19 cellular contexts compared by ENCODE assay signal in the genomic region with DNA sequence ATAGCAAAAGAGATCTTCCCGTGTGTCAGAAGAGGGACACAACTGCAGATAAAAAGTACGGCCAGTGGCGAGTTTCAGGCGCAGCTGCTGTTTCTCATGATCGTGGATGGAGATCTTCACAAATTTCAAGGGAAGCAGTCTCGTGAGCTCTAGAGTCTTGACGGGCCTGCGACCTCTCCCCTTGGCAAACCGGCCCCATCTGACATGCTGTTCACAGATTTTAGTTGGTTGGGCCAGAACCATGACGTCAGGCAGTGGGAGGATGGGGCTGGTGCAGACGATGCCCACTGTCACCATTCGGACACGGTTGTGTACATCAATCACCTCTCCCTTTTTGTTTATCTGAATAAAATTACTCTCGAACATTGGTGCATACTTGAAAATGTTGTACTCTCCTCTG. TPM values are rescaled to one million over a fixed set of nuclear protein-coding genes. Genes with fewer than 3 reads are reported as not detected.
DNase-seq lines count a peak whose midpoint lies in the region; ATAC-seq and TF ChIP-seq lines count a peak whose summit lies in the region.
"Had no signal": no experiment of that assay in that cellular context is flagged by ENCODE, and none has a peak within 500 bp of the region (broad histone marks: within the 10 kb centered on the region; RNA-seq: fewer than 3 reads in every experiment).

No MANE protein-coding gene starts in this region.

- H3K36me3 ChIP-seq in heart right ventricle: no peaks in the 10 kb centered on the region

- no peak for ATAC-seq in activated CD8-positive, alpha-beta memory T cell treated with anti-CD3 and anti-CD28 coated beads, Interleukin-2, amount 10 ng/mL, durations not matched to agents 7 days and 5 days
- no peak for ATAC-seq in stimulated activated naive CD8-positive, alpha-beta T cell treated with anti-CD3 and anti-CD28 coated beads, Interleukin-15, Interleukin-2, amounts not matched to agents 100 U/mL and 50 U/mL, for 24 hours
- ATAC-seq in activated naive CD8-positive, alpha-beta T cell treated with anti-CD3 and anti-CD28 coated beads, Interleukin-2, amount 50 U/mL, for 24 hours: no peak
- no peak for ATAC-seq in heart right ventricle
- ATAC-seq: A549 had no signal

- H3K27me3 ChIP-seq in heart right ventricle: peaks cover 0 to 33% (median 12%) of the 10 kb centered on the region in 7 donors

- no peaks in the 10 kb centered on the region for H3K9me3 ChIP-seq in heart right ventricle
- H3K9me3 ChIP-seq: A549 had no signal

- no peak for TF ChIP-seq CTCF in heart right ventricle (IDR thresholded peaks at IDR 0.05)

- intact Hi-C loops in heart right ventricle (cut with DNase I): loop anchor here in 1 of 10 donors (10.0 kb wide), 1 partner anchor 79 kb away; no protein-coding TSS in a partner anchor

- H3K27ac Mint-ChIP-seq in activated CD8-positive, alpha-beta memory T cell treated with anti-CD3 and anti-CD28 coated beads, Interleukin-2, amount 10 ng/mL, durations not matched to agents 7 days and 5 days: no peak overlapping the region
- H3K27ac Mint-ChIP-seq in stimulated activated naive CD8-positive, alpha-beta T cell treated with anti-CD3 and anti-CD28 coated beads, Interleukin-15, Interleukin-2, amounts not matched to agents 100 ng/mL and 50 ng/mL, for 24 hours: peak overlapping the region; percentile 98
- H3K27ac Mint-ChIP-seq in activated naive CD8-positive, alpha-beta T cell treated with anti-CD3 and anti-CD28 coated beads, Interleukin-2, amount 50 U/mL, for 24 hours: peak overlapping the region; percentile 89
- H3K27ac Mint-ChIP-seq: H9 had no signal

- H3K4me1 Mint-ChIP-seq in activated CD8-positive, alpha-beta memory T cell treated with anti-CD3 and anti-CD28 coated beads, Interleukin-2, amount 10 ng/mL, durations not matched to agents 7 days and 5 days: peaks cover 41% of the 10 kb centered on the region
- H3K4me1 Mint-ChIP-seq in stimulated activated naive CD8-positive, alpha-beta T cell treated with anti-CD3 and anti-CD28 coated beads, Interleukin-15, Interleukin-2, amounts not matched to agents 100 ng/mL and 50 ng/mL, for 24 hours (ENCODE audit: low read depth): peaks cover 75% of the 10 kb centered on the region
- H3K4me1 Mint-ChIP-seq in activated naive CD8-positive, alpha-beta T cell treated with anti-CD3 and anti-CD28 coated beads, Interleukin-2, amount 50 U/mL, for 24 hours: peaks cover 75% of the 10 kb centered on the region

- peaks cover under 1% of the 10 kb centered on the region for H3K9me3 Mint-ChIP-seq in activated CD8-positive, alpha-beta memory T cell treated with anti-CD3 and anti-CD28 coated beads, Interleukin-2, amount 10 ng/mL, durations not matched to agents 7 days and 5 days (ENCODE audit: low read depth)
- peaks cover 12% of the 10 kb centered on the region for H3K9me3 Mint-ChIP-seq in stimulated activated naive CD8-positive, alpha-beta T cell treated with anti-CD3 and anti-CD28 coated beads, Interleukin-15, Interleukin-2, amounts not matched to agents 100 ng/mL and 50 ng/mL, for 24 hours
- peaks cover under 1% of the 10 kb centered on the region for H3K9me3 Mint-ChIP-seq in activated naive CD8-positive, alpha-beta T cell treated with anti-CD3 and anti-CD28 coated beads, Interleukin-2, amount 50 U/mL, for 24 hours

- H3K27me3 Mint-ChIP-seq in activated CD8-positive, alpha-beta memory T cell treated with anti-CD3 and anti-CD28 coated beads, Interleukin-2, amount 10 ng/mL, durations not matched to agents 7 days and 5 days: no peaks in the 10 kb centered on the region
- H3K27me3 Mint-ChIP-seq in stimulated activated naive CD8-positive, alpha-beta T cell treated with anti-CD3 and anti-CD28 coated beads, Interleukin-15, Interleukin-2, amounts not matched to agents 100 ng/mL and 50 ng/mL, for 24 hours: no peaks in the 10 kb centered on the region
- H3K27me3 Mint-ChIP-seq in activated naive CD8-positive, alpha-beta T cell treated with anti-CD3 and anti-CD28 coated beads, Interleukin-2, amount 50 U/mL, for 24 hours: no peaks in the 10 kb centered on the region

- no peaks in the 10 kb centered on the region for H3K4me1 ChIP-seq in heart right ventricle
- H3K4me1 ChIP-seq: A549 had no signal

- no peak overlapping the region for H3K27ac ChIP-seq in heart right ventricle
- H3K27ac ChIP-seq: A549, PC-9 had no signal

- DNase-seq in activated CD8-positive, alpha-beta memory T cell treated with anti-CD3 and anti-CD28 coated beads, Interleukin-2, amount 10 ng/mL, durations not matched to agents 7 days and 5 days: peak; percentile 12
- no peak for DNase-seq in activated CD8-positive, alpha-beta memory T cell treated with anti-CD3 and anti-CD28 coated beads, Interleukin-2, amount 50 U/mL, for 4 hours
- no peak for DNase-seq in stimulated activated naive CD8-positive, alpha-beta T cell treated with anti-CD3 and anti-CD28 coated beads, Interleukin-15, Interleukin-2, amounts not matched to agents 100 U/mL and 50 U/mL, for 24 hours
- no peak for DNase-seq in activated naive CD8-positive, alpha-beta T cell treated with anti-CD3 and anti-CD28 coated beads, Interleukin-2, amount 50 U/mL, for 24 hours
- DNase-seq in stimulated activated CD4-positive, alpha-beta T cell treated with anti-CD3 and anti-CD28 coated beads, Interleukin-4, amount 100 ng/mL, for 1 hour: no peak
- DNase-seq in heart right ventricle (no peak), SK-N-DZ (ENCODE audit: low spot score) (no peak)
- DNase-seq: C1 segment of cervical spinal cord, DND-41, H9, IMR-90, Kasumi-1, NCI-H1105, NCI-H1694, NCI-H510A treated with DMSO at 0.1 percent for 48 hours, PC-9 had no signal

- H3K4me3 ChIP-seq in heart right ventricle: no peak overlapping the region
- H3K4me3 ChIP-seq: A549, PC-9 had no signal

- H3K4me3 Mint-ChIP-seq in activated CD8-positive, alpha-beta memory T cell treated with anti-CD3 and anti-CD28 coated beads, Interleukin-2, amount 10 ng/mL, durations not matched to agents 7 days and 5 days: no peak overlapping the region
- peak overlapping the region; percentile 40 for H3K4me3 Mint-ChIP-seq in stimulated activated naive CD8-positive, alpha-beta T cell treated with anti-CD3 and anti-CD28 coated beads, Interleukin-15, Interleukin-2, amounts not matched to agents 100 ng/mL and 50 ng/mL, for 24 hours
- H3K4me3 Mint-ChIP-seq in activated naive CD8-positive, alpha-beta T cell treated with anti-CD3 and anti-CD28 coated beads, Interleukin-2, amount 50 U/mL, for 24 hours: no peak overlapping the region
- H3K4me3 Mint-ChIP-seq: H9 had no signal

- H3K36me3 Mint-ChIP-seq in activated CD8-positive, alpha-beta memory T cell treated with anti-CD3 and anti-CD28 coated beads, Interleukin-2, amount 10 ng/mL, durations not matched to agents 7 days and 5 days: no peaks in the 10 kb centered on the region
- H3K36me3 Mint-ChIP-seq in stimulated activated naive CD8-positive, alpha-beta T cell treated with anti-CD3 and anti-CD28 coated beads, Interleukin-15, Interleukin-2, amounts not matched to agents 100 ng/mL and 50 ng/mL, for 24 hours (ENCODE audit: low read depth): peaks cover 14% of the 10 kb centered on the region
- H3K36me3 Mint-ChIP-seq in activated naive CD8-positive, alpha-beta T cell treated with anti-CD3 and anti-CD28 coated beads, Interleukin-2, amount 50 U/mL, for 24 hours (ENCODE audit: low read depth): peaks cover 9% of the 10 kb centered on the region

- 86 to 88% methylated on average over 14 of the region's 14 CpGs for WGBS in heart right ventricle, 2 donors

- CTCF ChIA-PET in activated CD8-positive, alpha-beta memory T cell treated with anti-CD3 and anti-CD28 coated beads, Interleukin-2, amount 10 ng/mL, durations not matched to agents 7 days and 5 days (lab: Charles Lee): no interaction called here

RNA-seq across cellular contexts. Expression of a gene that starts 0.4 kb away (rescaled TPM):
- total RNA-seq in activated CD8-positive, alpha-beta memory T cell treated with anti-CD3 and anti-CD28 coated beads, Interleukin-2, amount 10 ng/mL, durations not matched to agents 7 days and 5 days: under 1 TPM in 1 of 2 experiments, not detected in 1; 0.09 TPM
- total RNA-seq in heart right ventricle: not detected
- not detected for polyA plus RNA-seq in heart right ventricle
- not detected in 2 replicates for polyA plus RNA-seq in SK-N-DZ (2014; cell fraction: cytosol; rRNA removed)
- not detected in 2 replicates for polyA plus RNA-seq in SK-N-DZ (2014; cell fraction: nucleus; rRNA removed)
- total RNA-seq: H9, HT-29, IMR-90, PC-9 had no signal
- polyA plus RNA-seq: A549, IMR-90 had no signal

RNA-seq across cellular contexts. Expression of a gene that starts 15.0 kb away (rescaled TPM):
- 100 to 1,000 TPM; 209 to 215 TPM for total RNA-seq in activated CD8-positive, alpha-beta memory T cell treated with anti-CD3 and anti-CD28 coated beads, Interleukin-2, amount 10 ng/mL, durations not matched to agents 7 days and 5 days
- 1 to 10 TPM in 4 of 10 donors, under 1 TPM in 5, not detected in 1; 0.09 to 4.7 (median 0.81) TPM for total RNA-seq in heart right ventricle
- polyA plus RNA-seq in heart right ventricle: under 1 TPM; 0.15 to 0.20 TPM
- polyA plus RNA-seq in SK-N-DZ (2014; cell fraction: cytosol; rRNA removed): not detected in 2 replicates
- polyA plus RNA-seq in SK-N-DZ (2014; cell fraction: nucleus; rRNA removed): not detected in 2 replicates
- total RNA-seq: HT-29, IMR-90, PC-9 had no signal
- polyA plus RNA-seq: A549, IMR-90 had no signal

RNA-seq across cellular contexts. Expression of a gene that starts 23.0 kb away (rescaled TPM):
- 10 to 100 TPM; 15.8 to 17.0 TPM for total RNA-seq in activated CD8-positive, alpha-beta memory T cell treated with anti-CD3 and anti-CD28 coated beads, Interleukin-2, amount 10 ng/mL, durations not matched to agents 7 days and 5 days
- total RNA-seq in heart right ventricle: 10 to 100 TPM in 2 of 10 donors, 1 to 10 TPM in 8; 7.3 to 11.5 (median 9.3) TPM
- polyA plus RNA-seq in heart right ventricle: 1 to 10 TPM; 8.5 to 9.7 TPM
- polyA plus RNA-seq in SK-N-DZ (2014; cell fraction: cytosol; rRNA removed): 13.3 and 14.6 TPM in 2 replicates
- 13.3 and 15.7 TPM in 2 replicates for polyA plus RNA-seq in SK-N-DZ (2014; cell fraction: nucleus; rRNA removed)

RNA-seq across cellular contexts. Expression of a gene that starts 56.8 kb away (rescaled TPM):
- total RNA-seq in activated CD8-positive, alpha-beta memory T cell treated with anti-CD3 and anti-CD28 coated beads, Interleukin-2, amount 10 ng/mL, durations not matched to agents 7 days and 5 days: 100 to 1,000 TPM in 1 of 2 experiments, 10 to 100 TPM in 1; 51.9 to 108 TPM
- 10 to 100 TPM in 1 of 10 donors, 1 to 10 TPM in 7, under 1 TPM in 2; 0.76 to 14.9 (median 1.9) TPM for total RNA-seq in heart right ventricle
- 1 to 10 TPM; 1.4 to 1.6 TPM for polyA plus RNA-seq in heart right ventricle
- polyA plus RNA-seq in SK-N-DZ (2014; cell fraction: cytosol; rRNA removed): 0.10 TPM in 1 of 2 replicates, not detected in the other
- polyA plus RNA-seq in SK-N-DZ (2014; cell fraction: nucleus; rRNA removed): 0.05 TPM in 1 of 2 replicates, not detected in the other
- total RNA-seq: H9, HT-29, PC-9 had no signal

Comparison
In these comparisons a context has a peak if more than half of its experiments do, and no peak if none do; other contexts are left out.
1. RNA of a gene that starts 15.0 kb away (total RNA-seq): 209 to 215 TPM in activated CD8-positive, alpha-beta memory T cell treated with anti-CD3 and anti-CD28 coated beads, Interleukin-2, amount 10 ng/mL, durations not matched to agents 7 days and 5 days; 0.09 to 4.7 TPM in heart right ventricle; every median in the first group is over 10 times any median in the second.